ENCODE assay signal across 18 cellular contexts in genomic region chr1:202680586-202681352, GRCh38. TPM values are rescaled to one million over a fixed set of nuclear protein-coding genes. Genes with fewer than 3 reads are reported as not detected.
"Had no signal": no experiment of that assay in that cellular context is flagged by ENCODE, and none has a peak within 500 bp of the region (broad histone marks: within the 10 kb centered on the region; RNA-seq: fewer than 3 reads in every experiment).

No MANE protein-coding gene starts in this region.

- FAIRE-seq: kidney had no signal

- H3K4me3 ChIP-seq: adrenal gland, dorsolateral prefrontal cortex, gastroesophageal sphincter, heart right ventricle, left ventricle myocardium inferior, upper lobe of left lung had no signal

- H3K27me3 ChIP-seq: upper lobe of left lung had no signal

- H3K27ac ChIP-seq: adrenal gland, dorsolateral prefrontal cortex, gastroesophageal sphincter, heart right ventricle, left ventricle myocardium inferior, upper lobe of left lung, WERI-Rb-1 had no signal

- DNase-seq: activated CD4-positive, alpha-beta memory T cell treated with anti-CD3 and anti-CD28 coated beads for 36 hours; activated CD4-positive, alpha-beta T cell treated with anti-CD3 and anti-CD28 coated beads for 36 hours; activated CD8-positive, alpha-beta memory T cell treated with anti-CD3 and anti-CD28 coated beads, Interleukin-2, amount 10 ng/mL, durations not matched to agents 7 days and 5 days; activated T-cell treated with anti-CD3 and anti-CD28 coated beads, Interleukin-2, amount 50 U/mL, for 1 hour; adrenal gland; heart right ventricle; kidney; left ventricle myocardium inferior; stimulated activated naive CD8-positive, alpha-beta T cell treated with anti-CD3 and anti-CD28 coated beads, Interleukin-15, amount 100 ng/mL, for 72 hours; upper lobe of left lung; WERI-Rb-1 had no signal

- H3K36me3 ChIP-seq: adrenal gland, gastroesophageal sphincter, heart right ventricle, left ventricle myocardium inferior, upper lobe of left lung, WERI-Rb-1 had no signal

- H3K9me3 ChIP-seq: adrenal gland had no signal

- H3K4me1 ChIP-seq: adrenal gland, gastroesophageal sphincter, heart right ventricle, left ventricle myocardium inferior, upper lobe of left lung had no signal

- ATAC-seq: activated CD4-positive, alpha-beta T cell treated with anti-CD3 and anti-CD28 coated beads for 36 hours; activated CD8-positive, alpha-beta memory T cell treated with anti-CD3 and anti-CD28 coated beads, Interleukin-2, amount 10 ng/mL, durations not matched to agents 7 days and 5 days; gastroesophageal sphincter; sciatic nerve; stimulated activated naive CD8-positive, alpha-beta T cell treated with anti-CD3 and anti-CD28 coated beads, Interleukin-15, amount 100 ng/mL, for 72 hours had no signal

RNA-seq across cellular contexts. Expression of gene SYT2, which starts 29.5 kb away (rescaled TPM):
- total RNA-seq: activated CD4-positive, alpha-beta memory T cell treated with anti-CD3 and anti-CD28 coated beads for 36 hours; activated CD4-positive, alpha-beta T cell treated with anti-CD3 and anti-CD28 coated beads for 36 hours; activated CD8-positive, alpha-beta memory T cell treated with anti-CD3 and anti-CD28 coated beads, Interleukin-2, amount 10 ng/mL, durations not matched to agents 7 days and 5 days; activated T-helper 2 cell treated with anti-CD3 and anti-CD28 coated beads, Interferon-gamma antibody, Interleukin-2, Interleukin-4, amounts not matched to agents 10 μg/mL and 5 μg/mL and 100 μg/mL, durations not matched to agents 14 hours and 24 hours and 36 hours; cardiac septum; left ventricle myocardium inferior; osteocyte; pulmonary artery endothelial cell; sciatic nerve had no signal
